ENCODE assay signal across 11 cellular contexts in genomic region chr3:144127700-144128099, GRCh38.
A peak's percentile ranks its signal among the peaks of the same experiment; 100 is the strongest.
DNase-seq lines count a peak whose midpoint lies in the region; ATAC-seq and TF ChIP-seq lines count a peak whose summit lies in the region.
"Had no signal": no experiment of that assay in that cellular context is flagged by ENCODE, and none has a peak within 500 bp of the region (broad histone marks: within the 10 kb centered on the region; RNA-seq: fewer than 3 reads in every experiment).

No MANE protein-coding gene starts in this region.

- no peak overlapping the region for H3K27ac ChIP-seq in vagina
- H3K27ac ChIP-seq: ascending aorta had no signal

- DNase-seq in NCI-H524 treated with DMSO at 0.1 percent for 48 hours (lab: John Stamatoyannopoulos, UW) (peak; percentile 56), natural killer cell (no peak), vagina (ENCODE audit: extremely low spot score in 2 of 2) (no peak)
- DNase-seq in stimulated activated CD4-positive, alpha-beta T cell treated with anti-CD3 and anti-CD28 coated beads, Interleukin-2, amount 100 ng/mL, for 48 hours = no peak
- DNase-seq: NCI-H1092 had no signal

- peak overlapping the region; percentile 69 for H3K4me3 Mint-ChIP-seq in natural killer cell

- H3K36me3 Mint-ChIP-seq in natural killer cell = no peaks in the 10 kb centered on the region

- peaks cover 2 to 8% of the 10 kb centered on the region in 2 donors for H3K27me3 Mint-ChIP-seq in natural killer cell (ENCODE audit: low read depth in 2 of 2)

- no peaks in the 10 kb centered on the region for H3K27me3 ChIP-seq in vagina
- H3K27me3 ChIP-seq: ascending aorta had no signal

- peaks cover 13 to 14% of the 10 kb centered on the region in 2 donors for H3K4me1 Mint-ChIP-seq in natural killer cell

- no peak overlapping the region for H3K4me3 ChIP-seq in vagina

- ATAC-seq in GM19324 (IDR thresholded peaks at IDR 0.05; ENCODE audit: low FRiP score, unreplicated experiment) = peak; percentile 38
- ATAC-seq in HG03025 (IDR thresholded peaks at IDR 0.05; ENCODE audit: low FRiP score, unreplicated experiment) = peak; percentile 7
- ATAC-seq in natural killer cell = no peak
- no peak for ATAC-seq in HG02759 (IDR thresholded peaks at IDR 0.05; ENCODE audit: unreplicated experiment)
- ATAC-seq in HG02678 (IDR thresholded peaks at IDR 0.05; ENCODE audit: unreplicated experiment) = no peak
- ATAC-seq: left lobe of liver had no signal

- intact Hi-C loops in natural killer cell (cut with micrococcal nuclease) (no loop called here), vagina (cut with DNase I) (no loop called here)

- H3K4me1 ChIP-seq in vagina = no peaks in the 10 kb centered on the region
- H3K4me1 ChIP-seq: ascending aorta had no signal

- no peaks in the 10 kb centered on the region for H3K36me3 ChIP-seq in vagina
- H3K36me3 ChIP-seq: ascending aorta had no signal

- peak overlapping the region; percentile 78 to 88 for H3K27ac Mint-ChIP-seq in natural killer cell

- no peak for TF ChIP-seq CTCF in natural killer cell (IDR thresholded peaks at IDR 0.05)
- no peak for TF ChIP-seq CTCF in vagina (IDR thresholded peaks at IDR 0.05)

- H3K9me3 Mint-ChIP-seq in natural killer cell = peaks cover 0 to 4% of the 10 kb centered on the region in 2 donors

- H3K9me3 ChIP-seq in vagina = no peaks in the 10 kb centered on the region

- TF ChIP-seq POLR2A in vagina (IDR thresholded peaks at IDR 0.05) = no peak

Comparison
In these comparisons a context has a peak if more than half of its experiments do, and no peak if none do; other contexts are left out.
1. ATAC-seq: peak in GM19324 (single experiment) and HG03025 (single experiment); none in natural killer cell (0 of 3), HG02759 (single experiment) and HG02678 (single experiment).